In the genomic region with DNA sequence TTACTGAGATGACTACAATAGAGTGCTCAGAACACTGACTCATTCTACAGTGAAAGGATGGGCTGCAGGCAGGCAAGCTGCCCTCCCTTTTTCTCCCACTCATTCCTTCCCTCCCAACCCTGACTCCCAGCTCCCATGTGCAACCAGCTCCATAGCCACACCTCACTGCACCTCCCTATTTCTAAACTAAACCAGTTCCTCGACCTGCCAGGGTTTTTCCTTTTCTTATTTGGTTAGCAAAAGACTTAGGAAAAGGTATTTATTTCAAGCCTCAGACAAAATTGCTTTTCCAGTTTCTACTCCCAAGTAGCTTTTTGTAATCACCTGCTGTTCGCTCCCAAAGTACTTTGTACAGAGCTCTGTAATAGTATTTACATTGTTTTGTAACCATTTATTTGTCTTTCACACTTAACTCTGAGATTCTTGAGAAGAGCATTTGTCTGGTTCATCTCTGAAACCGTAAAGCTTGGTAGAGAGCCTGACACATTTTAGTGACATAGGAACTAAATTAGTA, we compare ENCODE assay signal across 10 cellular contexts. TPM values are rescaled to one million over a fixed set of nuclear protein-coding genes. Genes with fewer than 3 reads are reported as not detected.
A peak's percentile ranks its signal among the peaks of the same experiment; 100 is the strongest.
DNase-seq lines count a peak whose midpoint lies in the region; ATAC-seq and TF ChIP-seq lines count a peak whose summit lies in the region.
"Had no signal": no experiment of that assay in that cellular context is flagged by ENCODE, and none has a peak within 500 bp of the region (broad histone marks: within the 10 kb centered on the region; RNA-seq: fewer than 3 reads in every experiment).

No MANE protein-coding gene starts in this region.

- TF ChIP-seq CTCF in left ventricle myocardium inferior (IDR thresholded peaks at IDR 0.05; ENCODE audit: borderline replicate concordance) = no peak

- H3K4me3 ChIP-seq in left ventricle myocardium inferior (no peak overlapping the region), adipocyte (ENCODE audit: low read length) (peak overlapping the region; percentile 71)

- H3K9me3 ChIP-seq in left ventricle myocardium inferior (replicated peaks) = no peaks in the 10 kb centered on the region
- H3K9me3 ChIP-seq in adipocyte (ENCODE audit: control insufficient read depth, low read length) = no peaks in the 10 kb centered on the region

- no peaks in the 10 kb centered on the region for H3K36me3 ChIP-seq in left ventricle myocardium inferior
- H3K36me3 ChIP-seq in adipocyte (ENCODE audit: control insufficient read depth, insufficient read depth, low read length, severe bottlenecking) = no peaks in the 10 kb centered on the region

- H3K9ac ChIP-seq in adipocyte (ENCODE audit: low read length) = no peak overlapping the region

- H3K27me3 ChIP-seq in left ventricle myocardium inferior (ENCODE audit: low read depth) = no peaks in the 10 kb centered on the region
- no peaks in the 10 kb centered on the region for H3K27me3 ChIP-seq in adipocyte (replicated peaks; ENCODE audit: control insufficient read depth, insufficient read depth, low read length)

- H3K4me1 ChIP-seq in left ventricle myocardium inferior (no peaks in the 10 kb centered on the region), adipocyte (ENCODE audit: control insufficient read depth, insufficient read depth, low read length) (peaks cover 34% of the 10 kb centered on the region)

- intact Hi-C loops in left cardiac atrium (cut with DNase I) (no loop called here), left ventricle myocardium inferior (cut with micrococcal nuclease) (no loop called here)

- H3K27ac ChIP-seq in left ventricle myocardium inferior (replicated peaks) = no peak overlapping the region

- no peak for DNase-seq in left cardiac atrium
- no peak for DNase-seq in left ventricle myocardium inferior
- peak; percentile 58 for DNase-seq in adipocyte (ENCODE audit: low read depth)
- peak; percentile 84 for DNase-seq in left kidney (ENCODE audit: low read depth, low spot score)
- DNase-seq in NK-92 (lab: John Stamatoyannopoulos, UW; ENCODE audit: unreplicated experiment) = no peak
- no peak for DNase-seq in MV-4-11 (lab: John Stamatoyannopoulos, UW)
- no peak for DNase-seq in activated T-cell treated with anti-CD3 and anti-CD28 coated beads, Interleukin-2, amount 50 U/mL, for 48 hours
- DNase-seq: C1 segment of cervical spinal cord had no signal

- ATAC-seq in left cardiac atrium = peak; percentile 63 to 96
- ATAC-seq in HG03439 (IDR thresholded peaks at IDR 0.05; ENCODE audit: unreplicated experiment) = no peak

RNA-seq across cellular contexts. Expression of a gene that starts 2.2 kb away (rescaled TPM):
- 1 to 10 TPM; 1.4 to 2.7 TPM for total RNA-seq in left cardiac atrium
- not detected for total RNA-seq in left ventricle myocardium inferior

RNA-seq across cellular contexts. Expression of a gene that starts 57.3 kb away (rescaled TPM):
- total RNA-seq in left cardiac atrium (1 to 10 TPM in 1 of 2 donors, under 1 TPM in 1; 0.86 to 1.1 TPM), left ventricle myocardium inferior (0.30 TPM)
- total RNA-seq: dermis microvascular lymphatic vessel endothelial cell had no signal

Comparison
In these comparisons a context has a peak if more than half of its experiments do, and no peak if none do; other contexts are left out.
1. DNase-seq: peak in adipocyte (single experiment) and left kidney (single experiment); none in left cardiac atrium (single experiment), left ventricle myocardium inferior (single experiment), NK-92 (single experiment), MV-4-11 (single experiment) and activated T-cell treated with anti-CD3 and anti-CD28 coated beads, Interleukin-2, amount 50 U/mL, for 48 hours (0 of 2).